In genomic region chr11:75241906-75242644, GRCh38 we compare ENCODE assay signal across 9 cellular contexts. TPM values are rescaled to one million over a fixed set of nuclear protein-coding genes. Genes with fewer than 3 reads are reported as not detected.
DNase-seq lines count a peak whose midpoint lies in the region; ATAC-seq and TF ChIP-seq lines count a peak whose summit lies in the region.
"Had no signal": no experiment of that assay in that cellular context is flagged by ENCODE, and none has a peak within 500 bp of the region (broad histone marks: within the 10 kb centered on the region; RNA-seq: fewer than 3 reads in every experiment).

No MANE protein-coding gene starts in this region.

- no TSS peak for BruUV-seq in Caco-2 (replicated peaks; lab: Mats Ljungman, UMichigan)

- TF ChIP-seq CTCF in Caco-2 (IDR thresholded peaks at IDR 0.05; ENCODE audit: insufficient read depth in 1 of 2, low read depth in 1 of 2, low read length in 1 of 2, severe bottlenecking in 1 of 2, unreplicated experiment in 1 of 2) (no peak), HL-60 (IDR thresholded peaks at IDR 0.05; ENCODE audit: insufficient read depth, low read length) (no peak), coronary artery (IDR thresholded peaks at IDR 0.05) (no peak), omental fat pad (IDR thresholded peaks at IDR 0.05) (no peak)

- DNase-seq in Caco-2 (no peak), HL-60 (ENCODE audit: low read depth in 1 of 2, low spot score in 1 of 2) (no peak), coronary artery (ENCODE audit: low spot score) (no peak), omental fat pad (ENCODE audit: low spot score) (no peak), SIG-M5 (lab: John Stamatoyannopoulos, UW) (no peak), SKM-1 treated with dmso at 0.1 percent for 144 hours (lab: John Stamatoyannopoulos, UW; ENCODE audit: unreplicated experiment) (no peak)

- ATAC-seq in omental fat pad (ENCODE audit: low FRiP score) (peak; percentile 13), HG02588 (IDR thresholded peaks at IDR 0.05; ENCODE audit: unreplicated experiment) (no peak), HG03571 (IDR thresholded peaks at IDR 0.05; ENCODE audit: unreplicated experiment) (no peak)

- CTCF ChIA-PET in Caco-2 (lab: Charles Lee) = interaction anchor here (0.7 to 14.2 kb wide), 23 partner anchors 9 to 494 kb away, joined by 3 to 437 read pairs (median 7); no protein-coding TSS in a partner anchor

- H3K4me3 ChIP-seq in Caco-2 (ENCODE audit: low read depth, low read length) (no peak overlapping the region), HL-60 (replicated peaks; ENCODE audit: insufficient read depth, low read length) (peak overlapping the region; percentile 30), coronary artery (peak overlapping the region; percentile 71)

- no peaks in the 10 kb centered on the region for H3K4me1 Mint-ChIP-seq in Caco-2 (ENCODE audit: low read depth, unreplicated experiment)

- no peak overlapping the region for H3K27ac Mint-ChIP-seq in Caco-2 (ENCODE audit: unreplicated experiment)

- intact Hi-C loops in Caco-2 (cut with micrococcal nuclease; ENCODE audit: unreplicated experiment) = loop anchor here (1.0 to 10.0 kb wide), 6 partner anchors 28 to 537 kb away; no protein-coding TSS in a partner anchor

- peaks cover 30% of the 10 kb centered on the region for H3K27me3 Mint-ChIP-seq in Caco-2 (ENCODE audit: insufficient read depth, unreplicated experiment)

- no peaks in the 10 kb centered on the region for H3K36me3 Mint-ChIP-seq in Caco-2 (ENCODE audit: insufficient read depth, unreplicated experiment)

- H3K27me3 ChIP-seq in Caco-2 (replicated peaks; ENCODE audit: control insufficient read depth, insufficient read depth, low read length) (peaks cover 6% of the 10 kb centered on the region), HL-60 (ENCODE audit: insufficient read depth, poor library complexity, severe bottlenecking) (peaks cover 33% of the 10 kb centered on the region)
- H3K27me3 ChIP-seq: adrenal gland had no signal

- H3K9me3 Mint-ChIP-seq in Caco-2 (ENCODE audit: unreplicated experiment) = no peaks in the 10 kb centered on the region

- H3K9me3 ChIP-seq in Caco-2 = no peaks in the 10 kb centered on the region
- H3K9me3 ChIP-seq: adrenal gland had no signal

- no peaks in the 10 kb centered on the region for H3K36me3 ChIP-seq in Caco-2 (ENCODE audit: control insufficient read depth, insufficient read depth, low read length)
- H3K36me3 ChIP-seq: adrenal gland had no signal

- no peak overlapping the region for H3K27ac ChIP-seq in HL-60 (replicated peaks)
- H3K27ac ChIP-seq in coronary artery = no peak overlapping the region

- POLR2A ChIA-PET in Caco-2 (lab: Charles Lee) = no interaction called here

- H3K4me3 Mint-ChIP-seq in Caco-2 (ENCODE audit: unreplicated experiment) = peak overlapping the region; percentile 62

- peaks cover 10% of the 10 kb centered on the region; the same call in 1 of the 2 replicates for H3K4me1 ChIP-seq in Caco-2

RNA-seq across cellular contexts. Expression of gene TPBGL, which starts 1.5 kb away (rescaled TPM):
- 0.18 and 0.19 TPM in 2 replicates for total RNA-seq in Caco-2 (2022)
- total RNA-seq in omental fat pad = under 1 TPM in 2 of 4 donors, not detected in 2; 0.19 to 0.48 TPM
